8 cellular contexts compared by ENCODE assay signal in genomic region chr18:74598350-74599001, GRCh38. TPM values are rescaled to one million over a fixed set of nuclear protein-coding genes. Genes with fewer than 3 reads are reported as not detected.
DNase-seq lines count a peak whose midpoint lies in the region; ATAC-seq and TF ChIP-seq lines count a peak whose summit lies in the region.

No MANE protein-coding gene starts in this region.

- H4K20me1 ChIP-seq in fibroblast of lung (ENCODE audit: control insufficient read depth, extremely low read depth, insufficient read depth, low read length) = no peaks in the 10 kb centered on the region

- peaks cover 5% of the 10 kb centered on the region for H3K27me3 Mint-ChIP-seq in CD4-positive, CD25-positive, alpha-beta regulatory T cell
- H3K27me3 Mint-ChIP-seq in activated T-cell treated with anti-CD3 and anti-CD28 coated beads, Interleukin-2, amount 50 U/mL, for 4 hours (ENCODE audit: low read depth) = no peaks in the 10 kb centered on the region
- no peaks in the 10 kb centered on the region for H3K27me3 Mint-ChIP-seq in neural crest cell (ENCODE audit: low read depth)

- H3K36me3 Mint-ChIP-seq in CD4-positive, CD25-positive, alpha-beta regulatory T cell = peaks cover 23% of the 10 kb centered on the region
- peaks cover 28% of the 10 kb centered on the region for H3K36me3 Mint-ChIP-seq in activated T-cell treated with anti-CD3 and anti-CD28 coated beads, Interleukin-2, amount 50 U/mL, for 4 hours (ENCODE audit: insufficient read depth)
- H3K36me3 Mint-ChIP-seq in neural crest cell (ENCODE audit: low read depth) = peaks cover 10% of the 10 kb centered on the region

- peak overlapping the region; percentile 65 for H2AFZ ChIP-seq in fibroblast of lung (ENCODE audit: low read length)

- peak; percentile 59 to 79 (median 75) for DNase-seq in CD4-positive, CD25-positive, alpha-beta regulatory T cell
- peak; percentile 57 for DNase-seq in GM19238 (ENCODE audit: insufficient read length, low spot score)
- peak; percentile 9 for DNase-seq in NT2/D1 (ENCODE audit: low read depth, low spot score)
- DNase-seq in activated T-cell treated with anti-CD3 and anti-CD28 coated beads, Interleukin-2, amount 50 U/mL, for 4 hours = peak; percentile 48
- DNase-seq in fibroblast of lung (ENCODE audit: low read depth in 2 of 2) = peak; percentile 52 to 55
- peak; percentile 51 for DNase-seq in neural crest cell (ENCODE audit: low read depth, low spot score)
- peak; percentile 17 for DNase-seq in stromal cell of bone marrow (ENCODE audit: low read depth)

- peaks cover 29 to 74% (median 46%) of the 10 kb centered on the region in 4 donors for H3K4me1 Mint-ChIP-seq in CD4-positive, CD25-positive, alpha-beta regulatory T cell
- H3K4me1 Mint-ChIP-seq in activated T-cell treated with anti-CD3 and anti-CD28 coated beads, Interleukin-2, amount 50 U/mL, for 4 hours (ENCODE audit: low read depth) = peaks cover 54% of the 10 kb centered on the region
- peaks cover 30% of the 10 kb centered on the region for H3K4me1 Mint-ChIP-seq in neural crest cell

- peak overlapping the region; percentile 69 for H3K4me3 ChIP-seq in CD4-positive, CD25-positive, alpha-beta regulatory T cell (ENCODE audit: low read depth, low read length)
- H3K4me3 ChIP-seq in NT2/D1 (ENCODE audit: insufficient read length, low read depth) (peak overlapping the region; percentile 76), fibroblast of lung (replicated peaks in 1 of 4; ENCODE audit: control extremely low read depth in 1 of 4, insufficient read depth in 1 of 4, low read depth in 3 of 4, low read length in 4 of 4) (peak overlapping the region; percentile 78 to 95 (median 84))

- peaks cover 0 to 3% (median 0%) of the 10 kb centered on the region in 7 donors for H3K9me3 Mint-ChIP-seq in CD4-positive, CD25-positive, alpha-beta regulatory T cell
- H3K9me3 Mint-ChIP-seq in activated T-cell treated with anti-CD3 and anti-CD28 coated beads, Interleukin-2, amount 50 U/mL, for 4 hours = no peaks in the 10 kb centered on the region
- H3K9me3 Mint-ChIP-seq in neural crest cell = no peaks in the 10 kb centered on the region

- H3K27ac Mint-ChIP-seq in CD4-positive, CD25-positive, alpha-beta regulatory T cell = peak overlapping the region; percentile 98 to 100 (median 98)
- H3K27ac Mint-ChIP-seq in neural crest cell (ENCODE audit: unreplicated experiment) = peak overlapping the region; percentile 71

- peak; percentile 67 to 72 for ATAC-seq in CD4-positive, CD25-positive, alpha-beta regulatory T cell (ENCODE audit: low read depth in 2 of 2)
- ATAC-seq in HG03432 (IDR thresholded peaks at IDR 0.05; ENCODE audit: unreplicated experiment) = peak; percentile 70
- ATAC-seq in activated T-cell treated with anti-CD3 and anti-CD28 coated beads, Interleukin-2, amount 50 U/mL, for 4 hours = peak; percentile 50 to 64

- peak overlapping the region; percentile 84 for H3K4me2 ChIP-seq in fibroblast of lung (ENCODE audit: extremely low read depth, insufficient read depth, low read length)

- H3K27ac ChIP-seq in CD4-positive, CD25-positive, alpha-beta regulatory T cell (ENCODE audit: insufficient read depth, low read length, poor library complexity, severe bottlenecking) = peak overlapping the region; percentile 95
- H3K27ac ChIP-seq in fibroblast of lung (ENCODE audit: insufficient read depth, low read length) = peak overlapping the region; percentile 99

- H3K9me3 ChIP-seq in CD4-positive, CD25-positive, alpha-beta regulatory T cell (ENCODE audit: control insufficient read depth in 2 of 2, low read length in 2 of 2) = no peaks in the 10 kb centered on the region
- no peaks in the 10 kb centered on the region for H3K9me3 ChIP-seq in NT2/D1 (ENCODE audit: insufficient read depth, low read length)
- no peaks in the 10 kb centered on the region for H3K9me3 ChIP-seq in fibroblast of lung (ENCODE audit: control insufficient read depth, insufficient read depth, low read depth, low read length)

- peaks cover 34% of the 10 kb centered on the region for H3K4me1 ChIP-seq in CD4-positive, CD25-positive, alpha-beta regulatory T cell (ENCODE audit: control insufficient read depth, insufficient read depth, low read length, poor library complexity, severe bottlenecking)
- no peaks in the 10 kb centered on the region for H3K4me1 ChIP-seq in NT2/D1 (ENCODE audit: insufficient read depth, insufficient read length)
- H3K4me1 ChIP-seq in fibroblast of lung (ENCODE audit: control insufficient read depth, extremely low read depth, insufficient read depth, low read length) = peaks cover 3% of the 10 kb centered on the region

- H3K27me3 ChIP-seq in CD4-positive, CD25-positive, alpha-beta regulatory T cell (ENCODE audit: control insufficient read depth, insufficient read depth, low read length) = no peaks in the 10 kb centered on the region
- H3K27me3 ChIP-seq in NT2/D1 (ENCODE audit: insufficient read depth, insufficient read length) (no peaks in the 10 kb centered on the region), fibroblast of lung (ENCODE audit: control insufficient read depth, insufficient read depth, low read length) (no peaks in the 10 kb centered on the region)

- H3K36me3 ChIP-seq in CD4-positive, CD25-positive, alpha-beta regulatory T cell (ENCODE audit: control insufficient read depth, insufficient read depth, low read length) = peaks cover 6% of the 10 kb centered on the region
- H3K36me3 ChIP-seq in NT2/D1 (ENCODE audit: insufficient read depth, insufficient read length, low read length) (peaks cover 15% of the 10 kb centered on the region), fibroblast of lung (ENCODE audit: control insufficient read depth, insufficient read depth, low read length) (no peaks in the 10 kb centered on the region)

- H3K4me3 Mint-ChIP-seq in CD4-positive, CD25-positive, alpha-beta regulatory T cell = peak overlapping the region; percentile 95 to 99 (median 96)
- peak overlapping the region; percentile 96 for H3K4me3 Mint-ChIP-seq in activated T-cell treated with anti-CD3 and anti-CD28 coated beads, Interleukin-2, amount 50 U/mL, for 4 hours
- H3K4me3 Mint-ChIP-seq in neural crest cell = peak overlapping the region; percentile 98

- H3K9ac ChIP-seq in NT2/D1 (ENCODE audit: insufficient read length, low read depth) = peak overlapping the region; percentile 82
- peak overlapping the region; percentile 78 for H3K9ac ChIP-seq in fibroblast of lung (ENCODE audit: insufficient read depth, low read length)

- H3K79me2 ChIP-seq in fibroblast of lung (ENCODE audit: control insufficient read depth, insufficient read depth, low read length) = peaks cover 47% of the 10 kb centered on the region

- TF ChIP-seq CTCF in fibroblast of lung (conservative IDR thresholded peaks at IDR 0.05 in 1 of 2, IDR thresholded peaks at IDR 0.05 in 1 of 2; ENCODE audit: low read depth in 1 of 2, low read length in 2 of 2) (peak; percentile 10 to 21), neural crest cell (conservative IDR thresholded peaks at IDR 0.05) (peak; percentile 41)

RNA-seq across cellular contexts. Expression of gene ZNF407, which starts 0.8 kb away (rescaled TPM):
- 34.0 TPM for total RNA-seq in CD4-positive, CD25-positive, alpha-beta regulatory T cell
- polyA plus RNA-seq in CD4-positive, CD25-positive, alpha-beta regulatory T cell = 1 to 10 TPM; 2.0 to 5.1 (median 3.8) TPM
- 10 to 100 TPM; 13.1 to 13.8 (median 13.4) TPM for total RNA-seq in activated T-cell treated with anti-CD3 and anti-CD28 coated beads, Interleukin-2, amount 50 U/mL, for 4 hours
- total RNA-seq in fibroblast of lung (12.6 and 13.9 TPM in 2 replicates), neural crest cell (13.1 and 13.2 TPM in 2 replicates)
- 4.4 and 5.1 TPM in 2 replicates for polyA plus RNA-seq in fibroblast of lung
- 4.4 and 4.8 TPM in 2 replicates for polyA plus RNA-seq in fibroblast of lung (2012)
- polyA minus RNA-seq in fibroblast of lung (ENCODE audit: low replicate concordance) = 3.0 and 16.3 TPM in 2 replicates

Comparison
In these comparisons a context has a peak if more than half of its experiments do, and no peak if none do; other contexts are left out.
1. Peak in every context shown above with its lines: DNase-seq, ATAC-seq, H3K4me3 ChIP-seq and H3K27ac ChIP-seq.
2. DNase-seq: peak in every context shown above with its lines; median percentile 75 in CD4-positive, CD25-positive, alpha-beta regulatory T cell; 57 in GM19238; 54 in fibroblast of lung; 51 in neural crest cell; 48 in activated T-cell treated with anti-CD3 and anti-CD28 coated beads, Interleukin-2, amount 50 U/mL, for 4 hours; 17 in stromal cell of bone marrow; 9 in NT2/D1.